In genomic region chr6:36028887-36029324, GRCh38 we compare ENCODE assay signal across 8 cellular contexts. TPM values are rescaled to one million over a fixed set of nuclear protein-coding genes. Genes with fewer than 3 reads are reported as not detected.
DNase-seq lines count a peak whose midpoint lies in the region; ATAC-seq and TF ChIP-seq lines count a peak whose summit lies in the region.

No MANE protein-coding gene starts in this region.

- peaks cover 0 to 6% (median 0%) of the 10 kb centered on the region in 45 donors for H3K27me3 ChIP-seq in dorsolateral prefrontal cortex

- WGBS in lower leg skin, 2 donors: 0 to 1% methylated on average over 13 of the region's 13 CpGs

- H3K4me3 ChIP-seq in dorsolateral prefrontal cortex (peak overlapping the region; percentile 74 to 100 (median 95)), lower leg skin (ENCODE audit: low read depth, poor library complexity, severe bottlenecking) (peak overlapping the region; percentile 95)

- DNase-seq in NCI-H526 (lab: John Stamatoyannopoulos, UW) (peak; percentile 61 to 78), dorsolateral prefrontal cortex (peak in 7 of 10 donors; percentile 39 to 73 (median 53)), lower leg skin (ENCODE audit: low spot score in 2 of 2) (peak; percentile 84 to 94), GM19240 (ENCODE audit: insufficient read length, low spot score) (no peak)
- DNase-seq in activated CD4-positive, alpha-beta T cell treated with anti-CD3 and anti-CD28 coated beads, Interleukin-2, amount 50 U/mL, for 4 hours: peak; percentile 75 to 76
- DNase-seq in stimulated activated CD4-positive, alpha-beta T cell treated with anti-CD3 and anti-CD28 coated beads, Interleukin-2, amount 100 ng/mL, for 48 hours: peak; percentile 49 to 64

- intact Hi-C loops in dorsolateral prefrontal cortex (cut with DNase I): loop anchor here (5.0 kb wide), 3 partner anchors 168 to 568 kb away; partner anchors contain the start of gene BRPF3 (in 1 of the 2)
- intact Hi-C loops in lower leg skin (cut with DNase I; ENCODE audit: low total_unique reads): loop anchor here (5.0 kb wide), 2 partner anchors 63 to 333 kb away; no protein-coding TSS in a partner anchor

- H3K27ac ChIP-seq in dorsolateral prefrontal cortex: peak overlapping the region in 55 of 59 donors; percentile 24 to 98 (median 93)

- TF ChIP-seq CTCF in dorsolateral prefrontal cortex (IDR thresholded peaks at IDR 0.05 in 54 of 56, conservative IDR thresholded peaks at IDR 0.05 in 2 of 56; ENCODE audit: low read depth in 1 of 56, partially characterized antibody in 56 of 56): no peak
- no peak for TF ChIP-seq CTCF in lower leg skin (IDR thresholded peaks at IDR 0.05)

- ATAC-seq in GM21786 (IDR thresholded peaks at IDR 0.05; ENCODE audit: unreplicated experiment) (peak; percentile 24), GM19467 (IDR thresholded peaks at IDR 0.05; ENCODE audit: unreplicated experiment) (no peak)

- no peak for TF ChIP-seq POLR2A in lower leg skin (IDR thresholded peaks at IDR 0.05)

RNA-seq across cellular contexts. Expression of gene MAPK14, which starts 1.3 kb away (rescaled TPM):
- total RNA-seq in dorsolateral prefrontal cortex (10 to 100 TPM; 34.2 to 70.4 (median 48.6) TPM), lower leg skin (100 to 1,000 TPM in 1 of 4 donors, 10 to 100 TPM in 3; 63.0 to 153 (median 77.7) TPM)

RNA-seq across cellular contexts. Expression of gene SLC26A8, which starts 4.5 kb away (rescaled TPM):
- total RNA-seq in dorsolateral prefrontal cortex (10 to 100 TPM in 5 of 120 experiments, 1 to 10 TPM in 115; 2.4 to 11.2 (median 6.1) TPM), lower leg skin (not detected)
